20 cellular contexts compared by ENCODE assay signal in genomic region chr1:239184581-239185244, GRCh38.
DNase-seq lines count a peak whose midpoint lies in the region; ATAC-seq and TF ChIP-seq lines count a peak whose summit lies in the region.
"Had no signal": no experiment of that assay in that cellular context is flagged by ENCODE, and none has a peak within 500 bp of the region (broad histone marks: within the 10 kb centered on the region; RNA-seq: fewer than 3 reads in every experiment).

No MANE protein-coding gene starts in this region.

- peak; percentile 92 for ATAC-seq in SK-N-SH treated with all-trans-retinoic acid at 6 μM for 48 hours
- no peak for ATAC-seq in HG02870 (IDR thresholded peaks at IDR 0.05; ENCODE audit: unreplicated experiment)

- H3K4me3 ChIP-seq in SK-N-SH (ENCODE audit: low read depth in 2 of 2, low read length in 1 of 2): no peak overlapping the region
- H3K4me3 ChIP-seq in MG63: no peak overlapping the region
- H3K4me3 ChIP-seq in smooth muscle cell: no peak overlapping the region
- H3K4me3 ChIP-seq in H7 (ENCODE audit: insufficient read depth, low read depth, low read length): no peak overlapping the region

- CTCF ChIA-PET in SK-N-SH (lab: Yijun Ruan, JAX): interaction anchor here (1.2 to 1.6 kb wide), 2 partner anchors 16 to 1320 kb away, joined by 3 read pairs; no protein-coding TSS in a partner anchor

- H3K79me2 ChIP-seq in SK-N-SH (ENCODE audit: insufficient read depth) (no peaks in the 10 kb centered on the region; the same call in 1 of the 2 replicates), smooth muscle cell (ENCODE audit: low read depth) (no peaks in the 10 kb centered on the region)

- no peaks in the 10 kb centered on the region for H3K9me3 ChIP-seq in SK-N-SH
- no peaks in the 10 kb centered on the region for H3K9me3 ChIP-seq in MG63
- H3K9me3 ChIP-seq in smooth muscle cell (replicated peaks; ENCODE audit: low read depth): no peaks in the 10 kb centered on the region
- H3K9me3 ChIP-seq: Caco-2 had no signal

- POLR2A ChIA-PET in SK-N-SH (lab: Yijun Ruan, JAX): no interaction called here

- H3K4me2 ChIP-seq in SK-N-SH: no peak overlapping the region
- peak overlapping the region; percentile 56 for H3K4me2 ChIP-seq in smooth muscle cell

- H4K20me1 ChIP-seq in SK-N-SH (ENCODE audit: insufficient read depth) (no peaks in the 10 kb centered on the region), smooth muscle cell (ENCODE audit: low read depth) (no peaks in the 10 kb centered on the region)

- peak overlapping the region in 1 of 2 experiments; percentile 82; a peak in 2 of 4 replicates for H3K27ac ChIP-seq in SK-N-SH (ENCODE audit: low read depth in 2 of 2, low read length in 1 of 2)
- H3K27ac ChIP-seq in epithelial cell of prostate: peak overlapping the region; percentile 57
- H3K27ac ChIP-seq in smooth muscle cell (ENCODE audit: low read depth): peak overlapping the region; percentile 51
- H3K27ac ChIP-seq: 22Rv1 had no signal

- H3K36me3 ChIP-seq in SK-N-SH (replicated peaks in 1 of 2; ENCODE audit: control insufficient read depth in 1 of 2, insufficient read depth in 2 of 2, low read length in 1 of 2) (no peaks in the 10 kb centered on the region), MG63 (no peaks in the 10 kb centered on the region), smooth muscle cell (ENCODE audit: low read depth) (no peaks in the 10 kb centered on the region), H7 (replicated peaks; ENCODE audit: control insufficient read depth, insufficient read depth, low read length) (no peaks in the 10 kb centered on the region)

- TF ChIP-seq EP300 in SK-N-SH (IDR thresholded peaks at IDR 0.05; ENCODE audit: borderline replicate concordance in 1 of 2, low read depth in 1 of 2, low read length in 1 of 2): no peak

- H3F3A ChIP-seq in SK-N-SH (replicated peaks; ENCODE audit: insufficient read depth) (no peaks in the 10 kb centered on the region), smooth muscle cell (ENCODE audit: low read depth) (no peaks in the 10 kb centered on the region)

- no peaks in the 10 kb centered on the region for H3K9me2 ChIP-seq in SK-N-SH

- H3K4me1 ChIP-seq in SK-N-SH (ENCODE audit: control insufficient read depth in 1 of 2, insufficient read depth in 2 of 2, low read depth in 1 of 2, low read length in 1 of 2) (peaks cover 0 to 16% of the 10 kb centered on the region in 2 experiments; a peak in 2 of 4 replicates), smooth muscle cell (ENCODE audit: low read depth) (peaks cover 13% of the 10 kb centered on the region)

- H3K27me3 ChIP-seq in SK-N-SH (ENCODE audit: insufficient read depth) (no peaks in the 10 kb centered on the region), MG63 (no peaks in the 10 kb centered on the region), smooth muscle cell (ENCODE audit: low read depth) (no peaks in the 10 kb centered on the region), H7 (ENCODE audit: control insufficient read depth, insufficient read depth, low read length) (no peaks in the 10 kb centered on the region)

- TF ChIP-seq RAD21 in SK-N-SH (IDR thresholded peaks at IDR 0.05; ENCODE audit: low read length): no peak

- H2AFZ ChIP-seq in SK-N-SH (ENCODE audit: low read depth) (no peak overlapping the region), smooth muscle cell (ENCODE audit: low read depth) (peak overlapping the region; percentile 61)

- TF ChIP-seq CTCF in SK-N-SH (IDR thresholded peaks at IDR 0.05) (no peak), smooth muscle cell (IDR thresholded peaks at IDR 0.05; ENCODE audit: borderline replicate concordance, insufficient read depth, poor library complexity, severe bottlenecking) (no peak)

- DNase-seq in SK-N-SH (no peak), MG63 (peak; percentile 43), epithelial cell of prostate (ENCODE audit: low read depth, low spot score) (no peak), smooth muscle cell (lab: John Stamatoyannopoulos, UW; ENCODE audit: unreplicated experiment) (no peak), DMS79 treated with DMSO at 0.1 percent for 48 hours (lab: John Stamatoyannopoulos, UW) (no peak), H7 (no peak)
- DNase-seq: Caco-2; CD4-positive, CD25-positive, alpha-beta regulatory T cell; DMS53; H9; KBM-7; NCI-H1105 treated with DMSO at 0.1 percent for 48 hours; NCI-H1694; NCI-H2081 treated with DMSO at 0.1 percent for 48 hours; NCI-H446 treated with DMSO at 0.1 percent for 48 hours; RPMI8226; SIG-M5 had no signal

- H3K9ac ChIP-seq in SK-N-SH: no peak overlapping the region
- no peak overlapping the region for H3K9ac ChIP-seq in smooth muscle cell (ENCODE audit: low read depth)

TF ChIP-seq in SK-N-SH treated with all-trans-retinoic acid at 6 μM for 48 hours, 23 proteins besides CTCF, POLR2A, EP300 and RAD21 (continues in another document):
- no peak for TF ChIP-seq TOX (CRISPR knock-in tag; IDR thresholded peaks at IDR 0.05; ENCODE audit: borderline replicate concordance)
- TF ChIP-seq OSR1 (CRISPR knock-in tag; IDR thresholded peaks at IDR 0.05): no peak
- TF ChIP-seq RARB (CRISPR knock-in tag; IDR thresholded peaks at IDR 0.05): no peak
- TF ChIP-seq PPARA (CRISPR knock-in tag; IDR thresholded peaks at IDR 0.05; ENCODE audit: borderline replicate concordance): no peak
- no peak for TF ChIP-seq ISL1 (CRISPR knock-in tag; IDR thresholded peaks at IDR 0.05)
- no peak for TF ChIP-seq ZNF70 (CRISPR knock-in tag; IDR thresholded peaks at IDR 0.05)
- no peak for TF ChIP-seq ZNF8 (CRISPR knock-in tag; IDR thresholded peaks at IDR 0.05)
- TF ChIP-seq ESRRG (CRISPR knock-in tag; IDR thresholded peaks at IDR 0.05): no peak
- no peak for TF ChIP-seq BACH2 (CRISPR knock-in tag; IDR thresholded peaks at IDR 0.05; ENCODE audit: borderline replicate concordance)
- TF ChIP-seq CSRNP3 (CRISPR knock-in tag; IDR thresholded peaks at IDR 0.05): no peak
- TF ChIP-seq SNAI2 (CRISPR knock-in tag; IDR thresholded peaks at IDR 0.05): no peak

TF ChIP-seq in SK-N-SH, 30 proteins besides CTCF, POLR2A, EP300 and RAD21:
- TF ChIP-seq MAX (IDR thresholded peaks at IDR 0.05; ENCODE audit: low read depth): no peak
